In the genomic region with DNA sequence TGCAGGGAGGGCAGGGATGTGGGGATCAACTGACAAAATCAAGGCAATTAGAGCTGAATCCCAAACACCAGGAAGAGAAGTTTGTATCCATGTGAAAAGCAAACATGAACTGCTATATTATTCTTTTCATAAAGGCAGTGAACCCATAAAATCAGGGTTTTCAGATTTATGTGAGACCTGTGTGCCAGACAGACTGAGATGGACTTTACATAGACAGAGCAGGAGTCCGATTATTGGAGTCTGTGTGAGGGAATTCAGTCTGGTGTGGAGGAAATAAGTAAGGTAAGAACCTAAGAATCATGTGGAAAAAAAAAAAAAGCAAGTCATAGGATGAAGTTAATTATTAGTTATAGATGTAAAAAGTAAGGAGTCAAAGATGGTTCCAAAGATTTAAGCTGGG, we compare ENCODE assay signal across 22 cellular contexts. TPM values are rescaled to one million over a fixed set of nuclear protein-coding genes. Genes with fewer than 3 reads are reported as not detected.
"Had no signal": no experiment of that assay in that cellular context is flagged by ENCODE, and none has a peak within 500 bp of the region (broad histone marks: within the 10 kb centered on the region; RNA-seq: fewer than 3 reads in every experiment).

No MANE protein-coding gene starts in this region.

- H3K4me3 Mint-ChIP-seq: activated naive CD8-positive, alpha-beta T cell treated with anti-CD3 and anti-CD28 coated beads, Interleukin-2, amount 50 U/mL, for 24 hours; activated T-cell treated with anti-CD3 and anti-CD28 coated beads, Interleukin-2, amount 50 U/mL, for 4 hours; naive thymus-derived CD8-positive, alpha-beta T cell had no signal

- ATAC-seq: activated naive CD8-positive, alpha-beta T cell treated with anti-CD3 and anti-CD28 coated beads, Interleukin-2, amount 50 U/mL, for 24 hours; activated T-cell treated with anti-CD3 and anti-CD28 coated beads, Interleukin-2, amount 50 U/mL, for 4 hours; left lobe of liver; naive thymus-derived CD8-positive, alpha-beta T cell had no signal

- H3K4me1 ChIP-seq: breast epithelium had no signal

- H3K9me3 Mint-ChIP-seq: activated naive CD8-positive, alpha-beta T cell treated with anti-CD3 and anti-CD28 coated beads, Interleukin-2, amount 50 U/mL, for 24 hours; activated T-cell treated with anti-CD3 and anti-CD28 coated beads, Interleukin-2, amount 50 U/mL, for 4 hours; naive thymus-derived CD8-positive, alpha-beta T cell had no signal

- H3K27me3 ChIP-seq: breast epithelium, dorsolateral prefrontal cortex, right atrium auricular region had no signal

- DNase-seq: activated CD4-positive, alpha-beta T cell treated with anti-CD3 and anti-CD28 coated beads for 1 hour; activated CD4-positive, alpha-beta T cell treated with anti-CD3 and anti-CD28 coated beads, Interleukin-2, amount 50 U/mL, for 4 hours; activated naive CD8-positive, alpha-beta T cell treated with anti-CD3 and anti-CD28 coated beads, Interleukin-2, amount 50 U/mL, for 24 hours; activated T-cell treated with anti-CD3 and anti-CD28 coated beads, Interleukin-2, amount 50 U/mL, for 4 hours; aorta; cerebellar nuclear complex; dorsolateral prefrontal cortex; islet precursor cell; mammary epithelial cell; naive thymus-derived CD8-positive, alpha-beta T cell; nucleus accumbens; posterior cingulate gyrus; stimulated activated CD4-positive, alpha-beta T cell treated with anti-CD3 and anti-CD28 coated beads, Interleukin-15, amount 100 ng/mL, for 24 hours; stimulated activated CD4-positive, alpha-beta T cell treated with anti-CD3 and anti-CD28 coated beads, Interleukin-4, amount 100 ng/mL, for 1 hour; stimulated activated naive CD4-positive, alpha-beta T cell; T-helper 1 cell; trophoblast cell had no signal

- H3K27ac ChIP-seq: breast epithelium, dorsolateral prefrontal cortex, right atrium auricular region, SK-N-MC had no signal

- H3K27me3 Mint-ChIP-seq: activated naive CD8-positive, alpha-beta T cell treated with anti-CD3 and anti-CD28 coated beads, Interleukin-2, amount 50 U/mL, for 24 hours; naive thymus-derived CD8-positive, alpha-beta T cell had no signal

- H3K9me3 ChIP-seq: breast epithelium, right atrium auricular region had no signal

- H3K36me3 ChIP-seq: breast epithelium, right atrium auricular region had no signal

- H3K4me3 ChIP-seq: breast epithelium, dorsolateral prefrontal cortex, right atrium auricular region, SK-N-MC had no signal

RNA-seq across cellular contexts. Expression of gene SYCP3, which starts 45.1 kb away (rescaled TPM):
- total RNA-seq: left lobe of liver, right atrium auricular region, skeletal muscle tissue had no signal
- polyA plus RNA-seq: mammary epithelial cell had no signal
